Comparison of ENCODE assay signal across 8 cellular contexts in genomic region chr7:74012842-74013249, GRCh38. TPM values are rescaled to one million over a fixed set of nuclear protein-coding genes. Genes with fewer than 3 reads are reported as not detected.
DNase-seq lines count a peak whose midpoint lies in the region; ATAC-seq and TF ChIP-seq lines count a peak whose summit lies in the region.

No MANE protein-coding gene starts in this region.

- H3K36me3 Mint-ChIP-seq in activated T-cell treated with anti-CD3 and anti-CD28 coated beads, Interleukin-2, amount 50 U/mL, for 24 hours (ENCODE audit: low read depth): no peaks in the 10 kb centered on the region

- H3K9me3 Mint-ChIP-seq in activated T-cell treated with anti-CD3 and anti-CD28 coated beads, Interleukin-2, amount 50 U/mL, for 24 hours: no peaks in the 10 kb centered on the region

- H3K4me3 ChIP-seq in stomach: no peak overlapping the region

- ATAC-seq in GM21529 (IDR thresholded peaks at IDR 0.05; ENCODE audit: unreplicated experiment) (peak; percentile 99), HG03521 (IDR thresholded peaks at IDR 0.05; ENCODE audit: unreplicated experiment) (peak; percentile 95)

- no peaks in the 10 kb centered on the region for H3K27me3 ChIP-seq in stomach

- in situ Hi-C loops in GM13976 (cut with MboI; ENCODE audit: low sequenced_read_pairs, unreplicated experiment): no loop called here

- WGBS in stomach, 5 donors: 36 to 65% (median 49%) methylated on average over 7 to 13 of the region's 13 CpGs

- no peak for TF ChIP-seq CTCF in GM13976 (IDR thresholded peaks at IDR 0.05; ENCODE audit: borderline replicate concordance, control extremely low read depth, extremely low read depth, insufficient read depth, missing control alignments)
- TF ChIP-seq CTCF in stomach (IDR thresholded peaks at IDR 0.05): no peak

- no peaks in the 10 kb centered on the region for H3K4me1 Mint-ChIP-seq in activated T-cell treated with anti-CD3 and anti-CD28 coated beads, Interleukin-2, amount 50 U/mL, for 24 hours (ENCODE audit: low read depth)

- intact Hi-C loops in stomach (cut with DNase I; ENCODE audit: low total_unique reads): no loop called here

- no peak overlapping the region for H3K27ac Mint-ChIP-seq in activated T-cell treated with anti-CD3 and anti-CD28 coated beads, Interleukin-2, amount 50 U/mL, for 24 hours

- TF ChIP-seq POLR2A in stomach (IDR thresholded peaks at IDR 0.05): no peak

- H3K4me3 Mint-ChIP-seq in activated T-cell treated with anti-CD3 and anti-CD28 coated beads, Interleukin-2, amount 50 U/mL, for 24 hours: no peak overlapping the region

- H3K27ac ChIP-seq in stomach: peak overlapping the region in 2 of 5 donors; percentile 21 to 53

- DNase-seq in GM13976 (ENCODE audit: low spot score) (peak; percentile 96), glomerular visceral epithelial cell (ENCODE audit: extremely low spot score) (peak; percentile 49), stomach (no peak), NCI-H82 treated with DMSO at 0.1 percent for 48 hours (lab: John Stamatoyannopoulos, UW; ENCODE audit: unreplicated experiment) (no peak)
- no peak for DNase-seq in stimulated activated CD4-positive, alpha-beta T cell treated with anti-CD3 and anti-CD28 coated beads, Interleukin-15, amount 100 ng/mL, for 24 hours
- DNase-seq in activated T-cell treated with anti-CD3 and anti-CD28 coated beads, Interleukin-2, amount 50 U/mL, for 24 hours: no peak

- TF ChIP-seq EP300 in stomach (IDR thresholded peaks at IDR 0.05): no peak

- H3K36me3 ChIP-seq in stomach: no peaks in the 10 kb centered on the region

- peaks cover 11 to 36% (median 21%) of the 10 kb centered on the region in 4 donors for H3K4me1 ChIP-seq in stomach

- H3K9me3 ChIP-seq in stomach: no peaks in the 10 kb centered on the region

- no peaks in the 10 kb centered on the region for H3K27me3 Mint-ChIP-seq in activated T-cell treated with anti-CD3 and anti-CD28 coated beads, Interleukin-2, amount 50 U/mL, for 24 hours

RNA-seq across cellular contexts. Expression of gene ELN, which starts 15.1 kb away (rescaled TPM):
- total RNA-seq in stomach: 100 to 1,000 TPM in 3 of 5 donors, 10 to 100 TPM in 2; 30.3 to 274 (median 122) TPM
- polyA plus RNA-seq in stomach: 10 to 100 TPM; 19.4 to 57.6 (median 28.8) TPM

Comparison
In these comparisons a context has a peak if more than half of its experiments do, and no peak if none do; other contexts are left out.
1. DNase-seq: peak in GM13976 (single experiment) and glomerular visceral epithelial cell (single experiment); none in stomach (single experiment), stimulated activated CD4-positive, alpha-beta T cell treated with anti-CD3 and anti-CD28 coated beads, Interleukin-15, amount 100 ng/mL, for 24 hours (single experiment), activated T-cell treated with anti-CD3 and anti-CD28 coated beads, Interleukin-2, amount 50 U/mL, for 24 hours (single experiment) and NCI-H82 treated with DMSO at 0.1 percent for 48 hours (single experiment).